Comparison of ENCODE assay signal across 10 cellular contexts in the genomic region with DNA sequence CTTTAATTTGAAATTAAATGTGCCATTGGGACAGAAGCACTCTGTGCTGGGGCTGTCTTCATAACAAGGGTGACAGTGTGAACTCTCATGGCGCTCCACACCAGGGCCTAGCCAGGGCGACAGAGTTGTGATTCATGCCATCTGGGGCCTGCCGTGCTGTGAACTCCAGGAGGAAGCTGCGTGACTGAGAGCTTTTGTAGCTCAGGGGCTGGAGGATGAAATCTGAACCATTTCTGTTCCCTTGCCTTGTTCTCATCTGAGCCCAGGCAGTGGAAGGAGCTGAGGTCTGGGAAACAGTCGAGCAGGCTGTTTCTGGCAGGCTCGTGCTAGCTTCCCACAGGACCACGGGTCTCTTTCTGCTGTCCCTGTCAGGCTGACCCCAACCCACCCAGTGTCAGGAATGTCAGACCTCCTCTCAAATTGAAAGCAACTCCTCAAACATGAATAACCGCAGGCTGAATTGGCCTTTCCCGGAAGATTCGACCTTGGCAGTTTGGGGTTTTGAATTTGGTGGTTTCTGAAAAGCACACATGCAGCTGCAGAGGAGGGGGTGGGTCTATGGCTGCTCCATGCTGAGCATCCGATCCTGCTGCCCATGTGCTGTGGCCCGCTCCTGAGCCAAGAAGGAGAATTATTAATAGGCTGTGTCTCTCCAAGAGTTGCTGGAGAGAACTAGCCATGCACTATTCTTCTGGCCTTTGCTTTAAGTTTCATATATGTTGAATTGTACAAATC.
DNase-seq lines count a peak whose midpoint lies in the region; ATAC-seq and TF ChIP-seq lines count a peak whose summit lies in the region.
"Had no signal": no experiment of that assay in that cellular context is flagged by ENCODE, and none has a peak within 500 bp of the region (broad histone marks: within the 10 kb centered on the region; RNA-seq: fewer than 3 reads in every experiment).

No MANE protein-coding gene starts in this region.

- no peak overlapping the region for H3K14ac ChIP-seq in mesenchymal stem cell (ENCODE audit: low read length in 2 of 2)

- DNase-seq in activated naive CD4-positive, alpha-beta T cell treated with anti-CD3 and anti-CD28 coated beads, Interleukin-2, amount 50 U/mL, for 72 hours (ENCODE audit: low spot score in 2 of 2) = no peak
- no peak for DNase-seq in activated naive CD4-positive, alpha-beta T cell treated with Interleukin-2 at 50 U/mL for 16 hours
- DNase-seq in dedifferentiated amniotic fluid mesenchymal stem cell (ENCODE audit: extremely low spot score) = peak; percentile 90
- DNase-seq in mesenchymal stem cell = peak; percentile 83
- peak in 1 of 2 donors; percentile 36 for DNase-seq in uterus
- no peak for DNase-seq in activated T-cell treated with anti-CD3 and anti-CD28 coated beads, Interleukin-2, amount 50 U/mL, for 1 hour
- no peak for DNase-seq in omental fat pad (ENCODE audit: low spot score)
- DNase-seq: CD4-positive, alpha-beta T cell had no signal

- no peaks in the 10 kb centered on the region for H3K79me1 ChIP-seq in mesenchymal stem cell (replicated peaks; ENCODE audit: low read length, poor library complexity, severe bottlenecking)

- H2BK12ac ChIP-seq in mesenchymal stem cell (ENCODE audit: low read length in 2 of 2) = peak overlapping the region; percentile 7 to 80

- peak overlapping the region; percentile 24 for H4K8ac ChIP-seq in mesenchymal stem cell (ENCODE audit: low read length)

- H3K4me3 ChIP-seq in mesenchymal stem cell (ENCODE audit: insufficient read depth in 1 of 2, low read depth in 1 of 2, low read length in 2 of 2) (peak overlapping the region in 1 of 2 experiments; percentile 38), uterus (no peak overlapping the region)

- H3K4me2 ChIP-seq in mesenchymal stem cell (ENCODE audit: low read length, poor library complexity, severe bottlenecking) = no peak overlapping the region

- no peaks in the 10 kb centered on the region for H3K9me3 ChIP-seq in mesenchymal stem cell (ENCODE audit: control insufficient read depth, low read length)
- H3K9me3 ChIP-seq in uterus = no peaks in the 10 kb centered on the region

- peak overlapping the region; percentile 80 for H3K27ac ChIP-seq in mesenchymal stem cell (ENCODE audit: low read length, poor library complexity, severe bottlenecking)
- peak overlapping the region; percentile 60 to 64 for H3K27ac ChIP-seq in uterus
- H3K27ac ChIP-seq: parathyroid adenoma had no signal

- H3K9me3 Mint-ChIP-seq in activated naive CD4-positive, alpha-beta T cell treated with anti-CD3 and anti-CD28 coated beads, Interleukin-2, amount 50 U/mL, for 72 hours = no peaks in the 10 kb centered on the region
- H3K9me3 Mint-ChIP-seq: CD4-positive, alpha-beta T cell had no signal

- H3K4me1 ChIP-seq in mesenchymal stem cell (ENCODE audit: control insufficient read depth, insufficient read depth, low read depth, low read length) (peaks cover 18% of the 10 kb centered on the region), uterus (no peaks in the 10 kb centered on the region)
- H3K4me1 ChIP-seq: parathyroid adenoma had no signal

- H2BK15ac ChIP-seq in mesenchymal stem cell (ENCODE audit: low read depth, poor library complexity, severe bottlenecking) = peak overlapping the region; percentile 82

- peak overlapping the region in 1 of 2 experiments; percentile 23 for H3K23ac ChIP-seq in mesenchymal stem cell (ENCODE audit: low read length in 2 of 2)

- H2AFZ ChIP-seq in mesenchymal stem cell (ENCODE audit: low read depth, low read length) = peak overlapping the region; percentile 64
- H2AFZ ChIP-seq: parathyroid adenoma had no signal

- no peak overlapping the region for H2BK120ac ChIP-seq in mesenchymal stem cell (ENCODE audit: low read depth, low read length)

- ATAC-seq in activated naive CD4-positive, alpha-beta T cell treated with anti-CD3 and anti-CD28 coated beads, Interleukin-2, amount 50 U/mL, for 72 hours = peak; percentile 42 to 43
- no peak for ATAC-seq in GM19463 (IDR thresholded peaks at IDR 0.05; ENCODE audit: unreplicated experiment)
- ATAC-seq in omental fat pad (ENCODE audit: low FRiP score) = no peak

- no peak overlapping the region for H2AK5ac ChIP-seq in mesenchymal stem cell (ENCODE audit: low read length, severe bottlenecking)

- H3K36me3 Mint-ChIP-seq in activated naive CD4-positive, alpha-beta T cell treated with anti-CD3 and anti-CD28 coated beads, Interleukin-2, amount 50 U/mL, for 72 hours = no peaks in the 10 kb centered on the region

- WGBS in mesenchymal stem cell = 46% methylated on average over 11 of the region's 12 CpGs

- TF ChIP-seq POLR2A in uterus (IDR thresholded peaks at IDR 0.05) = no peak

- peak overlapping the region; percentile 4 for H2BK5ac ChIP-seq in mesenchymal stem cell (ENCODE audit: low read depth, low read length, poor library complexity, severe bottlenecking)

- intact Hi-C loops in uterus (cut with DNase I; ENCODE audit: low total_unique reads) = no loop called here

- H3K36me3 ChIP-seq in mesenchymal stem cell (ENCODE audit: control insufficient read depth in 1 of 2, insufficient read depth in 2 of 2, low read depth in 1 of 2, low read length in 2 of 2) = no peaks in the 10 kb centered on the region
- no peaks in the 10 kb centered on the region for H3K36me3 ChIP-seq in uterus

- H3K27me3 ChIP-seq in mesenchymal stem cell (ENCODE audit: control insufficient read depth in 1 of 2, insufficient read depth in 1 of 2, low read length in 2 of 2) (no peaks in the 10 kb centered on the region), uterus (no peaks in the 10 kb centered on the region)

- peak overlapping the region; percentile 3 to 46 for H3K18ac ChIP-seq in mesenchymal stem cell (ENCODE audit: low read depth in 1 of 2, low read length in 2 of 2)

- no peak for TF ChIP-seq CTCF in uterus (IDR thresholded peaks at IDR 0.05)
- no peak for TF ChIP-seq CTCF in omental fat pad (IDR thresholded peaks at IDR 0.05)

- peak overlapping the region; percentile 62 for H3K9ac ChIP-seq in mesenchymal stem cell (ENCODE audit: low read length)
- H3K9ac ChIP-seq: parathyroid adenoma had no signal

- peak overlapping the region in 1 of 2 donors; percentile 23 for H3K27ac Mint-ChIP-seq in activated naive CD4-positive, alpha-beta T cell treated with anti-CD3 and anti-CD28 coated beads, Interleukin-2, amount 50 U/mL, for 72 hours
- H3K27ac Mint-ChIP-seq: CD4-positive, alpha-beta T cell had no signal

- peak overlapping the region in 1 of 2 experiments; percentile 3 for H3K4ac ChIP-seq in mesenchymal stem cell (ENCODE audit: low read depth in 1 of 2, low read length in 2 of 2)

- H4K91ac ChIP-seq in mesenchymal stem cell (ENCODE audit: low read length) = peak overlapping the region; percentile 9

Comparison
In these comparisons a context has a peak if more than half of its experiments do, and no peak if none do; other contexts are left out.
1. ATAC-seq: peak in activated naive CD4-positive, alpha-beta T cell treated with anti-CD3 and anti-CD28 coated beads, Interleukin-2, amount 50 U/mL, for 72 hours (2 of 2); none in GM19463 (single experiment) and omental fat pad (single experiment).
2. DNase-seq: peak in dedifferentiated amniotic fluid mesenchymal stem cell (single experiment) and mesenchymal stem cell (single experiment); none in activated naive CD4-positive, alpha-beta T cell treated with anti-CD3 and anti-CD28 coated beads, Interleukin-2, amount 50 U/mL, for 72 hours (0 of 2), activated naive CD4-positive, alpha-beta T cell treated with Interleukin-2 at 50 U/mL for 16 hours (single experiment), activated T-cell treated with anti-CD3 and anti-CD28 coated beads, Interleukin-2, amount 50 U/mL, for 1 hour (single experiment) and omental fat pad (single experiment).